ENCODE assay signal across 26 cellular contexts in genomic region chr2:154443919-154444318, GRCh38.
"Had no signal": no experiment of that assay in that cellular context is flagged by ENCODE, and none has a peak within 500 bp of the region (broad histone marks: within the 10 kb centered on the region; RNA-seq: fewer than 3 reads in every experiment).

No MANE protein-coding gene starts in this region.

- H3K27ac ChIP-seq: colonic mucosa, coronary artery, dorsolateral prefrontal cortex, epithelial cell of prostate, esophagus muscularis mucosa, esophagus squamous epithelium, foreskin keratinocyte, gastrocnemius medialis, gastroesophageal sphincter, heart left ventricle, heart right ventricle had no signal

- H3K36me3 ChIP-seq: colonic mucosa, esophagus muscularis mucosa, esophagus squamous epithelium, gastrocnemius medialis, gastroesophageal sphincter, heart left ventricle, heart right ventricle had no signal

- H3K4me1 ChIP-seq: colonic mucosa, esophagus muscularis mucosa, esophagus squamous epithelium, foreskin keratinocyte, gastrocnemius medialis, gastroesophageal sphincter, heart left ventricle, heart right ventricle had no signal

- FAIRE-seq: endothelial cell of umbilical vein had no signal

- ATAC-seq: effector memory CD8-positive, alpha-beta T cell; esophagus mucosa; foreskin keratinocyte; gastrocnemius medialis; gastroesophageal sphincter; heart left ventricle; heart right ventricle had no signal

- H3K4me3 Mint-ChIP-seq: dendritic cell treated with granulocyte-macrophage colony-stimulating factor and Interleukin-4, amounts not matched to agents 40 ng/mL and 50 ng/mL, for 4 days; effector memory CD8-positive, alpha-beta T cell; endodermal cell had no signal

- H3K9me3 Mint-ChIP-seq: dendritic cell treated with granulocyte-macrophage colony-stimulating factor and Interleukin-4, amounts not matched to agents 40 ng/mL and 50 ng/mL, for 4 days; effector memory CD8-positive, alpha-beta T cell; endodermal cell had no signal

- H3K4me3 ChIP-seq: colonic mucosa, coronary artery, dorsolateral prefrontal cortex, esophagus muscularis mucosa, esophagus squamous epithelium, gastrocnemius medialis, gastroesophageal sphincter, heart left ventricle, heart right ventricle had no signal

- H3K27me3 ChIP-seq: colonic mucosa, dorsolateral prefrontal cortex, esophagus muscularis mucosa, esophagus squamous epithelium, foreskin keratinocyte, gastrocnemius medialis, gastroesophageal sphincter, heart left ventricle, heart right ventricle had no signal

- H3K27me3 Mint-ChIP-seq: dendritic cell treated with granulocyte-macrophage colony-stimulating factor and Interleukin-4, amounts not matched to agents 40 ng/mL and 50 ng/mL, for 4 days; effector memory CD8-positive, alpha-beta T cell had no signal

- H3K9me3 ChIP-seq: colonic mucosa, esophagus muscularis mucosa, esophagus squamous epithelium, gastrocnemius medialis, gastroesophageal sphincter, heart left ventricle, heart right ventricle had no signal

- H3K27ac Mint-ChIP-seq: dendritic cell treated with granulocyte-macrophage colony-stimulating factor and Interleukin-4, amounts not matched to agents 40 ng/mL and 50 ng/mL, for 4 days; effector memory CD8-positive, alpha-beta T cell; endodermal cell had no signal

- DNase-seq: colonic mucosa; cortex of kidney; dermis blood vessel endothelial cell; dorsolateral prefrontal cortex; effector CD4-positive, alpha-beta T cell; effector CD8-positive, alpha-beta T cell; effector memory CD4-positive, alpha-beta T cell; effector memory CD8-positive, alpha-beta T cell; endodermal cell; erythroblast; esophagus squamous epithelium; foreskin fibroblast; foreskin keratinocyte; foreskin melanocyte; gastrocnemius medialis; glutamatergic neuron; head of caudate nucleus; heart left ventricle; heart right ventricle had no signal
